In the genomic region with DNA sequence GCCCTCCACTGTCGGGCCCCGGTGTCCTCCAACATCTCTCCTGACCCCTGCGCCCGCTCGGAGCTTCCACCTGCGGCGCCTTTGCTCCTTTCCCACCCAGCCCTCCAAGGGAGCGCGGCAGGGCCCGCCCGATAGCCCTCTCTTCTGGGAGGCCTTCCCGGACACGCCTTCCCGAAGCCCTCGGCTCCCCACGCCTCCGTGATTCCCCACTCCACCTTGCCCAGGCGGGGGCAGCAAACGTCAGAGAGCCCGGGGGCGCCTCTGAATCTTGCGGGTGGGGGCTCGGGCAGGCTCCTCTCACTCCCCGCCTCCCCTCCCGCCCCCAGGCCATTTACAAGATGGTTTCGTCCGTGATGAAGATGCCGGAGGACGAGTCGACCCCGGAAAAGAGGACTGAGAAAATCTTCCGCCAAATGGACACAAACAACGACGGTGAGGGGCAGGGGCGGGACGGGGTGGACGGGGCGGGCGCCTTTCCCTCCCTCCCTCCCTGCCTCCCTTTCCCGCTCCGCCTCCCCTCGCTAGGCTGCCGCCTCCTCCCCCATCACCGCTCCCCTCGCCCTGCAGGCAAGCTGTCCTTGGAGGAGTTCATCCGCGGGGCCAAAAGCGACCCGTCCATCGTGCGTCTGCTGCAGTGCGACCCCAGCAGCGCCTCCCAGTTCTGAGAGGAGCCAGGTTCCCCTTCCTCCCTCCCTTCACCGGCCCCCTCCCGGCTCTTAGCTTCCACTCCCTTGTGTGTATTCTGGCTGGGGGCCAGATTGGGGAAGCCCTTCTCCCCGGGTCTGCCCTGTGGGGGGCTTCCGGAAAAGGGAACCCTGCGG, we compare ENCODE assay signal across 8 cellular contexts. TPM values are rescaled to one million over a fixed set of nuclear protein-coding genes. Genes with fewer than 3 reads are reported as not detected.
DNase-seq lines count a peak whose midpoint lies in the region; ATAC-seq and TF ChIP-seq lines count a peak whose summit lies in the region.

No MANE protein-coding gene starts in this region.

- BruUV-seq in HCT116 (replicated peaks; lab: Mats Ljungman, UMichigan) = no TSS peak

- CTCF ChIA-PET in HCT116 (lab: Charles Lee) = interaction anchor here (0.6 to 1.8 kb wide), 3 partner anchors 11 to 1898 kb away, joined by 3 to 4 read pairs (median 3); no protein-coding TSS in a partner anchor

- intact Hi-C loops in HCT116 (cut with micrococcal nuclease) (no loop called here), head of caudate nucleus (cut with DNase I) (no loop called here)

- H2AFZ ChIP-seq in ACC112 (ENCODE audit: low read length, unreplicated experiment) = peak overlapping the region; percentile 75
- H2AFZ ChIP-seq in HCT116 (ENCODE audit: low read depth, low read length, poor library complexity, severe bottlenecking) = no peak overlapping the region

- peaks cover 19% of the 10 kb centered on the region for H3K27me3 ChIP-seq in ACC112 (ENCODE audit: insufficient read depth, low read length)
- no peaks in the 10 kb centered on the region for H3K27me3 ChIP-seq in HCT116 (ENCODE audit: insufficient read depth, low read length)

- TF ChIP-seq RAD21 in HCT116 (IDR thresholded peaks at IDR 0.05; ENCODE audit: low read depth) = no peak

- H3K36me3 ChIP-seq in ACC112 (ENCODE audit: insufficient read depth, low read length) = no peaks in the 10 kb centered on the region
- peaks cover 0 to 8% of the 10 kb centered on the region in 2 experiments; a peak in 2 of 4 replicates for H3K36me3 ChIP-seq in HCT116 (ENCODE audit: control insufficient read depth in 1 of 2, insufficient read depth in 2 of 2, low read length in 2 of 2)

- no peaks in the 10 kb centered on the region for H4K20me1 ChIP-seq in HCT116 (ENCODE audit: insufficient read depth)

- DNase-seq in HCT116 (ENCODE audit: low read depth, low spot score) (no peak), head of caudate nucleus (peak in 41 of 42 donors; percentile 44 to 85 (median 73)), omental fat pad (ENCODE audit: low spot score) (no peak), SKM-1 treated with dmso at 0.1 percent for 144 hours (lab: John Stamatoyannopoulos, UW; ENCODE audit: unreplicated experiment) (no peak), NCI-H2029 (lab: John Stamatoyannopoulos, UW) (no peak)
- peak; percentile 69 for DNase-seq in activated CD8-positive, alpha-beta memory T cell treated with anti-CD3 and anti-CD28 coated beads, Interleukin-2, amount 50 U/mL, for 48 hours

- peak overlapping the region; percentile 76 for H3K4me2 ChIP-seq in HCT116 (ENCODE audit: low read length)

- H3K4me1 ChIP-seq in ACC112 (ENCODE audit: control insufficient read depth, insufficient read depth, low read length, unreplicated experiment) (no peaks in the 10 kb centered on the region), HCT116 (ENCODE audit: control insufficient read depth in 1 of 2, insufficient read depth in 2 of 2, low read length in 2 of 2) (peaks cover 0 to 14% of the 10 kb centered on the region in 2 experiments; a peak in 1 of 4 replicates)

- H3K9ac ChIP-seq in HCT116 (ENCODE audit: low read length) = peak overlapping the region; percentile 45

- no peak for TF ChIP-seq POLR2A in HCT116 (IDR thresholded peaks at IDR 0.05; ENCODE audit: borderline replicate concordance, extremely low read depth, insufficient read depth, insufficient read length)

- ATAC-seq in HCT116 (peak; percentile 73), omental fat pad (ENCODE audit: low FRiP score) (peak; percentile 74), GM18873 (IDR thresholded peaks at IDR 0.05; ENCODE audit: low FRiP score, unreplicated experiment) (no peak)

- no peaks in the 10 kb centered on the region for H3K79me2 ChIP-seq in ACC112 (ENCODE audit: control insufficient read depth, insufficient read depth, low read length, unreplicated experiment)
- no peaks in the 10 kb centered on the region for H3K79me2 ChIP-seq in HCT116 (ENCODE audit: insufficient read depth, low read length)

- H3K9me2 ChIP-seq in HCT116 (ENCODE audit: insufficient read depth) = no peaks in the 10 kb centered on the region

- H3K4me3 ChIP-seq in ACC112 (ENCODE audit: low read depth, low read length) (peak overlapping the region; percentile 74), HCT116 (replicated peaks in 1 of 2; ENCODE audit: low read depth in 1 of 2, low read length in 2 of 2) (peak overlapping the region; percentile 32 to 52)

- H3K9me3 ChIP-seq in HCT116 (ENCODE audit: control insufficient read depth in 1 of 2, insufficient read depth in 1 of 2, low read depth in 1 of 2, low read length in 2 of 2) = no peaks in the 10 kb centered on the region

- TF ChIP-seq CTCF in HCT116 (IDR thresholded peaks at IDR 0.05 in 2 of 3, conservative IDR thresholded peaks at IDR 0.05 in 1 of 3; ENCODE audit: borderline replicate concordance in 1 of 3, insufficient read depth in 1 of 3, low read depth in 2 of 3, low read length in 2 of 3) (no peak; a peak in 2 of 6 replicates), omental fat pad (IDR thresholded peaks at IDR 0.05) (no peak)

- RAD21 ChIA-PET in HCT116 (lab: Charles Lee; ENCODE audit: low non-redundant PET in 1 of 2, low total read pairs in 2 of 2, uncharacterized antibody in 2 of 2, unreplicated experiment in 2 of 2) = no interaction called here

- H3K27ac ChIP-seq in ACC112 (ENCODE audit: low read depth, low read length) = no peak overlapping the region
- peak overlapping the region; percentile 26; the same call in 1 of the 2 replicates for H3K27ac ChIP-seq in HCT116 (ENCODE audit: low read depth, low read length)

- POLR2A ChIA-PET in HCT116 (lab: Charles Lee) = no interaction called here

TF ChIP-seq in HCT116, 20 proteins besides CTCF, POLR2A, EP300 and RAD21:
- TF ChIP-seq ZNF274 (IDR thresholded peaks at IDR 0.05; ENCODE audit: low read depth, low read length) (no peak), POLR2AphosphoS5 (IDR thresholded peaks at IDR 0.05; ENCODE audit: low read depth, low read length) (no peak), SP1 (IDR thresholded peaks at IDR 0.05; ENCODE audit: low read depth) (no peak), TCF7L2 (IDR thresholded peaks at IDR 0.05; ENCODE audit: borderline replicate concordance, extremely low read depth, insufficient read depth, insufficient read length) (no peak), EZH2 (IDR thresholded peaks at IDR 0.05) (no peak), JUND (IDR thresholded peaks at IDR 0.05) (no peak), EGR1 (IDR thresholded peaks at IDR 0.05; ENCODE audit: low read depth) (no peak), YY1 (IDR thresholded peaks at IDR 0.05; ENCODE audit: extremely low read depth, insufficient replicate concordance, low read depth, low read length) (no peak), CBX3 (IDR thresholded peaks at IDR 0.05; ENCODE audit: low read depth) (no peak), FOSL1 (IDR thresholded peaks at IDR 0.05; ENCODE audit: low read depth) (no peak), EZH2phosphoT487 (IDR thresholded peaks at IDR 0.05; ENCODE audit: borderline replicate concordance) (no peak), SIN3A (IDR thresholded peaks at IDR 0.05; ENCODE audit: low read depth) (no peak), ZFX (IDR thresholded peaks at IDR 0.05) (no peak), ELF1 (IDR thresholded peaks at IDR 0.05; ENCODE audit: borderline replicate concordance, low read depth) (no peak), CEBPB (IDR thresholded peaks at IDR 0.05; ENCODE audit: low read depth) (no peak)
- TF ChIP-seq, protein P1, sequence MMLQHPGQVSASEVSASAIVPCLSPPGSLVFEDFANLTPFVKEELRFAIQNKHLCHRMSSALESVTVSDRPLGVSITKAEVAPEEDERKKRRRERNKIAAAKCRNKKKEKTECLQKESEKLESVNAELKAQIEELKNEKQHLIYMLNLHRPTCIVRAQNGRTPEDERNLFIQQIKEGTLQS (IDR thresholded peaks at IDR 0.05) = no peak
- TF ChIP-seq, protein P2, sequence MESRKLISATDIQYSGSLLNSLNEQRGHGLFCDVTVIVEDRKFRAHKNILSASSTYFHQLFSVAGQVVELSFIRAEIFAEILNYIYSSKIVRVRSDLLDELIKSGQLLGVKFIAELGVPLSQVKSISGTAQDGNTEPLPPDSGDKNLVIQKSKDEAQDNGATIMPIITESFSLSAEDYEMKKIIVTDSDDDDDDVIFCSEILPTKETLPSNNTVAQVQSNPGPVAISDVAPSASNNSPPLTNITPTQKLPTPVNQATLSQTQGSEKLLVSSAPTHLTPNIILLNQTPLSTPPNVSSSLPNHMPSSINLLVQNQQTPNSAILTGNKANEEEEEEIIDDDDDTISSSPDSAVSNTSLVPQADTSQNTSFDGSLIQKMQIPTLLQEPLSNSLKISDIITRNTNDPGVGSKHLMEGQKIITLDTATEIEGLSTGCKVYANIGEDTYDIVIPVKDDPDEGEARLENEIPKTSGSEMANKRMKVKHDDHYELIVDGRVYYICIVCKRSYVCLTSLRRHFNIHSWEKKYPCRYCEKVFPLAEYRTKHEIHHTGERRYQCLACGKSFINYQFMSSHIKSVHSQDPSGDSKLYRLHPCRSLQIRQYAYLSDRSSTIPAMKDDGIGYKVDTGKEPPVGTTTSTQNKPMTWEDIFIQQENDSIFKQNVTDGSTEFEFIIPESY (IDR thresholded peaks at IDR 0.05; ENCODE audit: extremely low read depth, insufficient replicate concordance, low read length) = no peak
- TF ChIP-seq, protein P3, sequence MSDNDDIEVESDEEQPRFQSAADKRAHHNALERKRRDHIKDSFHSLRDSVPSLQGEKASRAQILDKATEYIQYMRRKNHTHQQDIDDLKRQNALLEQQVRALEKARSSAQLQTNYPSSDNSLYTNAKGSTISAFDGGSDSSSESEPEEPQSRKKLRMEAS (IDR thresholded peaks at IDR 0.05) = no peak
TF ChIP-seq in HCT116: peak in this region for 0.

RNA-seq across cellular contexts. Expression of a gene that starts 7.1 kb away (rescaled TPM):
- total RNA-seq in HCT116 (2021; ENCODE audit: unreplicated experiment) (0.15 TPM), omental fat pad (1 to 10 TPM in 1 of 4 donors, not detected in 3; 1.2 TPM)
- 0.82 and 1.9 TPM in 2 replicates for polyA plus RNA-seq in HCT116 (2012)

RNA-seq across cellular contexts. Expression of a gene that starts 7.8 kb away (rescaled TPM):
- total RNA-seq in HCT116 (2021; ENCODE audit: unreplicated experiment) = 121 TPM
- 169 and 189 TPM in 2 replicates for polyA plus RNA-seq in HCT116 (2012)
- total RNA-seq in omental fat pad = 10 to 100 TPM; 16.2 to 70.1 (median 26.4) TPM

RNA-seq across cellular contexts. Expression of a gene that starts 22.7 kb away (rescaled TPM):
- not detected for total RNA-seq in HCT116 (2021; ENCODE audit: unreplicated experiment)
- 0.18 TPM in 1 of 2 replicates, not detected in the other for polyA plus RNA-seq in HCT116 (2012)
- total RNA-seq in omental fat pad = 1 to 10 TPM in 3 of 4 donors, under 1 TPM in 1; 0.48 to 3.0 (median 1.6) TPM

Comparison
In these comparisons a context has a peak if more than half of its experiments do, and no peak if none do; other contexts are left out.
1. DNase-seq: peak in activated CD8-positive, alpha-beta memory T cell treated with anti-CD3 and anti-CD28 coated beads, Interleukin-2, amount 50 U/mL, for 48 hours (single experiment) and head of caudate nucleus (41 of 42); none in HCT116 (single experiment), omental fat pad (single experiment), SKM-1 treated with dmso at 0.1 percent for 144 hours (single experiment) and NCI-H2029 (single experiment).